In genomic region chr2:171999604-172000469, GRCh38 we compare ENCODE assay signal across 9 cellular contexts. TPM values are rescaled to one million over a fixed set of nuclear protein-coding genes. Genes with fewer than 3 reads are reported as not detected.
A peak's percentile ranks its signal among the peaks of the same experiment; 100 is the strongest.
DNase-seq lines count a peak whose midpoint lies in the region; ATAC-seq, FAIRE-seq and TF ChIP-seq lines count a peak whose summit lies in the region.
"Had no signal": no experiment of that assay in that cellular context is flagged by ENCODE, and none has a peak within 500 bp of the region (broad histone marks: within the 10 kb centered on the region; RNA-seq: fewer than 3 reads in every experiment).

TSS of gene METAP1D (plus strand) at chr2:171999953. CDS start at chr2:171999970, 17 bp downstream.

- no peaks in the 10 kb centered on the region for H3K27me3 ChIP-seq in keratinocyte (ENCODE audit: control insufficient read depth, extremely low read depth, insufficient read depth, low read length)

- ATAC-seq in GM19043 (IDR thresholded peaks at IDR 0.05; ENCODE audit: low read depth, unreplicated experiment): peak; percentile 98
- peak; percentile 92 for ATAC-seq in HG03342 (IDR thresholded peaks at IDR 0.05; ENCODE audit: unreplicated experiment)
- peak; percentile 90 to 94 for ATAC-seq in activated CD4-positive, CD25-positive, alpha-beta regulatory T cell treated with anti-CD3 and anti-CD28 coated beads, Interleukin-2, amount 50 U/mL, for 24 hours

- H2AFZ ChIP-seq in keratinocyte (ENCODE audit: control insufficient read depth, low read length): peak within 1 kb of the TSS; percentile 97

- peak in 2 of 3 experiments; percentile 12 to 21 for TF ChIP-seq CTCF in keratinocyte (optimal IDR thresholded peaks at IDR 0.05 in 1 of 3, IDR thresholded peaks at IDR 0.05 in 1 of 3, conservative IDR thresholded peaks at IDR 0.05 in 1 of 3; ENCODE audit: extremely low read depth in 1 of 3, insufficient read depth in 2 of 3, low read length in 3 of 3)

- dilution Hi-C loops in keratinocyte (cut with MboI; ENCODE audit: extremely low pct_ligation_motif_present, low sequenced_read_pairs): no loop called here

- H3K27ac ChIP-seq in keratinocyte (ENCODE audit: control insufficient read depth, insufficient read depth, low read length): peak within 1 kb of the TSS; percentile 90

- peak within 1 kb of the TSS; percentile 46 to 85 (median 73) for H3K4me3 ChIP-seq in keratinocyte (ENCODE audit: control insufficient read depth in 2 of 3, extremely low read depth in 1 of 3, insufficient read depth in 2 of 3, low read depth in 1 of 3, low read length in 3 of 3)

- peaks cover 24% of the 10 kb centered on the region for H3K4me1 ChIP-seq in keratinocyte (ENCODE audit: control insufficient read depth, extremely low read depth, insufficient read depth, low read length)

- H4K20me1 ChIP-seq in keratinocyte (ENCODE audit: control insufficient read depth, extremely low read depth, insufficient read depth, low read length): no peaks in the 10 kb centered on the region

- no peaks in the 10 kb centered on the region for H3K36me3 ChIP-seq in keratinocyte (ENCODE audit: control insufficient read depth in 2 of 2, extremely low read depth in 1 of 2, insufficient read depth in 2 of 2, low read length in 2 of 2)

- peak; percentile 44 for FAIRE-seq in keratinocyte (lab: Jason Lieb, UNC)
- FAIRE-seq: TTC549 had no signal

- no peaks in the 10 kb centered on the region for H3K9me3 ChIP-seq in keratinocyte (ENCODE audit: control insufficient read depth, low read depth, low read length)

- DNase-seq in AML-193 (lab: John Stamatoyannopoulos, UW) (peak; percentile 85 to 88), NCI-H345 (lab: John Stamatoyannopoulos, UW) (peak; percentile 95), cerebellar cortex (ENCODE audit: low spot score) (peak; percentile 92), keratinocyte (ENCODE audit: low read depth, low spot score) (peak; percentile 49)
- DNase-seq in stimulated activated CD4-positive, alpha-beta T cell treated with anti-CD3 and anti-CD28 coated beads, Interleukin-12 subunit alpha, Interleukin-12 subunit beta, amount 100 ng/mL, for 48 hours (ENCODE audit: low read depth in 2 of 3, low spot score in 1 of 3): peak; percentile 58 to 89 (median 81)

- no peaks in the 10 kb centered on the region for H3K9me1 ChIP-seq in keratinocyte (ENCODE audit: control insufficient read depth, extremely low read depth, insufficient read depth, low read length)

- no peaks in the 10 kb centered on the region for H3K79me2 ChIP-seq in keratinocyte (ENCODE audit: control insufficient read depth, insufficient read depth, low read length)

- peak within 1 kb of the TSS; percentile 92 for H3K9ac ChIP-seq in keratinocyte (ENCODE audit: control insufficient read depth, extremely low read depth, insufficient read depth, low read length)

- H3K4me2 ChIP-seq in keratinocyte (ENCODE audit: control insufficient read depth, extremely low read depth, insufficient read depth, low read depth, low read length): peak within 1 kb of the TSS; percentile 92

RNA-seq across cellular contexts. Expression of gene METAP1D, which starts in this region (rescaled TPM):
- polyA plus RNA-seq in keratinocyte: 3.6 to 5.1 TPM (median 4.5 TPM) in 3 replicates
- polyA plus RNA-seq in keratinocyte (2011; ENCODE audit: low read depth): 1.4 TPM
- polyA plus RNA-seq in keratinocyte (2011; cell fraction: cytosol; rRNA removed): 1.9 and 3.0 TPM in 2 replicates
- polyA plus RNA-seq in keratinocyte (2011; cell fraction: nucleus; rRNA removed): 9.7 and 11.3 TPM in 2 replicates
- polyA plus RNA-seq in keratinocyte (2012; ENCODE audit: low replicate concordance): 2.5 and 3.2 TPM in 2 replicates
- 3.3 to 6.1 TPM (median 3.9 TPM) in 3 replicates for polyA minus RNA-seq in keratinocyte
- polyA minus RNA-seq in keratinocyte (2011; cell fraction: cytosol; rRNA and poly(A)+ RNA removed): 2.1 TPM
- polyA minus RNA-seq in keratinocyte (2011; cell fraction: nucleus; rRNA and poly(A)+ RNA removed): 4.5 and 7.9 TPM in 2 replicates

Comparison
In these comparisons a context has a peak if more than half of its experiments do, and no peak if none do; other contexts are left out.
1. Peak in every context shown above with its lines: DNase-seq, ATAC-seq, H3K4me3 ChIP-seq and H3K27ac ChIP-seq.